Comparison of ENCODE assay signal across 14 cellular contexts in the genomic region with DNA sequence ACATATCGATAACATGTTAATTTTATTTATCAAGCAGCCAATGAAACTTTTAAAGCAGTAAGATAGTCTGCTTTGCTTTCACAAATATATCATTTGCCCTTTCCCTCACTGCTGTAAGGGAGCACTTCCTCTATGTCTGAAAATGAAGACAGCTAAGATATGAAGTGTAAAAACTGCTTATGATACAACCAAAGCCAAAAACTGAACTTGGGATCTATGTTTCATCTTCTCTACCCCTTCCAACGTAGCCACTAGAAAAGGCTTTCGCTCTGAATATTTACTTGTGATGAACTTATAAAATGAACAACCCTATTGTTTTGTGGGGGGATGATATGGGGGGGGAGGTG.
"Had no signal": no experiment of that assay in that cellular context is flagged by ENCODE, and none has a peak within 500 bp of the region (broad histone marks: within the 10 kb centered on the region; RNA-seq: fewer than 3 reads in every experiment).

No MANE protein-coding gene starts in this region.

- H3K27ac Mint-ChIP-seq: naive thymus-derived CD8-positive, alpha-beta T cell had no signal

- DNase-seq: cortex of kidney; dorsolateral prefrontal cortex; effector CD8-positive, alpha-beta T cell; heart left ventricle; hippocampal formation; naive thymus-derived CD8-positive, alpha-beta T cell; stimulated activated CD4-positive, alpha-beta T cell treated with anti-CD3 and anti-CD28 coated beads, Interleukin-2, amount 100 ng/mL, for 24 hours; stimulated activated CD4-positive, alpha-beta T cell treated with anti-CD3 and anti-CD28 coated beads, Interleukin-4, amount 100 ng/mL, for 4 hours; stimulated activated naive CD4-positive, alpha-beta T cell treated with Interleukin-2 at 50 U/mL for 16 hours; trophoblast cell had no signal

- H3K9me3 ChIP-seq: neutrophil had no signal

- H3K4me3 ChIP-seq: dorsolateral prefrontal cortex, heart left ventricle, skin epidermis had no signal

- H3K36me3 ChIP-seq: heart left ventricle, neutrophil had no signal

- ATAC-seq: esophagus mucosa; heart left ventricle; naive thymus-derived CD8-positive, alpha-beta T cell; sciatic nerve had no signal

- H3K4me3 Mint-ChIP-seq: naive thymus-derived CD8-positive, alpha-beta T cell had no signal

- H3K27me3 ChIP-seq: dorsolateral prefrontal cortex, heart left ventricle, neutrophil had no signal

- H3K27ac ChIP-seq: heart left ventricle, neutrophil, skin epidermis had no signal
